1 cellular context compared by ENCODE assay signal in genomic region chrX:108415891-108416290, GRCh38.
TF ChIP-seq lines count a peak whose summit lies in the region.

No MANE protein-coding gene starts in this region.

TF ChIP-seq in endothelial cell of umbilical vein, 7 proteins besides CTCF, POLR2A, EP300 and RAD21:
- TF ChIP-seq FOS (IDR thresholded peaks at IDR 0.05; ENCODE audit: borderline replicate concordance, insufficient read depth, low read length) (no peak), EZH2 (IDR thresholded peaks at IDR 0.05; ENCODE audit: borderline replicate concordance, low read depth, low read length, severe bottlenecking) (no peak), JUN (IDR thresholded peaks at IDR 0.05; ENCODE audit: borderline replicate concordance, insufficient read depth, insufficient read length, low read depth) (no peak)
- TF ChIP-seq, protein P1, sequence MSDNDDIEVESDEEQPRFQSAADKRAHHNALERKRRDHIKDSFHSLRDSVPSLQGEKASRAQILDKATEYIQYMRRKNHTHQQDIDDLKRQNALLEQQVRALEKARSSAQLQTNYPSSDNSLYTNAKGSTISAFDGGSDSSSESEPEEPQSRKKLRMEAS (IDR thresholded peaks at IDR 0.05; ENCODE audit: insufficient read depth, insufficient read length), result no peak
